8 cellular contexts compared by ENCODE assay signal in genomic region chr20:63216041-63216848, GRCh38. TPM values are rescaled to one million over a fixed set of nuclear protein-coding genes. Genes with fewer than 3 reads are reported as not detected.
DNase-seq lines count a peak whose midpoint lies in the region; ATAC-seq and FAIRE-seq lines count a peak whose summit lies in the region.

Gene YTHDF1 (minus strand): TSS chr20:63216131. CDS start chr20:63215892, 239 bp downstream.

- ATAC-seq in GM21381 (IDR thresholded peaks at IDR 0.05; ENCODE audit: unreplicated experiment), result peak; percentile 83
- peak; percentile 90 for ATAC-seq in effector memory CD8-positive, alpha-beta T cell (replicated peaks)

- peak within 1 kb of the TSS; percentile 79 to 85 for H3K27ac Mint-ChIP-seq in effector memory CD8-positive, alpha-beta T cell

- peak within 1 kb of the TSS; percentile 76 for H2AK5ac ChIP-seq in mesenchymal stem cell (ENCODE audit: low read length, severe bottlenecking)

- H3K23ac ChIP-seq in mesenchymal stem cell (ENCODE audit: low read length in 2 of 2), result peak within 1 kb of the TSS in 1 of 2 experiments; percentile 3

- DNase-seq in COR-L47 (lab: John Stamatoyannopoulos, UW) (peak; percentile 97), HTR-8/SVneo (ENCODE audit: insufficient read length, low spot score) (peak; percentile 100), NOMO-1 treated with DMSO at 0.1 percent for 48 hours (lab: John Stamatoyannopoulos, UW; ENCODE audit: unreplicated experiment) (peak; percentile 97), mesenchymal stem cell (peak; percentile 91)
- peak; percentile 90 to 91 for DNase-seq in activated CD8-positive, alpha-beta memory T cell treated with anti-CD3 and anti-CD28 coated beads for 4 hours (ENCODE audit: low read depth in 2 of 2)
- peak; percentile 91 to 94 (median 93) for DNase-seq in effector memory CD8-positive, alpha-beta T cell
- DNase-seq in stimulated activated CD8-positive, alpha-beta memory T cell treated with anti-CD3 and anti-CD28 coated beads, Interleukin-12 subunit alpha, Interleukin-12 subunit beta, amount 100 ng/mL, for 24 hours (ENCODE audit: extremely low read depth), result peak; percentile 87

- peaks cover 19 to 25% of the 10 kb centered on the region in 2 experiments for H3K27me3 ChIP-seq in mesenchymal stem cell (ENCODE audit: control insufficient read depth in 1 of 2, insufficient read depth in 1 of 2, low read length in 2 of 2)

- H2BK5ac ChIP-seq in mesenchymal stem cell (ENCODE audit: low read depth, low read length, poor library complexity, severe bottlenecking), result peak within 1 kb of the TSS; percentile 67

- no peaks in the 10 kb centered on the region for H3K9me3 Mint-ChIP-seq in effector memory CD8-positive, alpha-beta T cell

- H2AFZ ChIP-seq in mesenchymal stem cell (ENCODE audit: low read depth, low read length), result peak within 1 kb of the TSS; percentile 97

- H3K18ac ChIP-seq in mesenchymal stem cell (ENCODE audit: low read depth in 1 of 2, low read length in 2 of 2), result peak within 1 kb of the TSS; percentile 91 to 96

- peak within 1 kb of the TSS; percentile 87 to 91 for H3K4me3 ChIP-seq in mesenchymal stem cell (ENCODE audit: insufficient read depth in 1 of 2, low read depth in 1 of 2, low read length in 2 of 2)

- peaks cover 8 to 17% of the 10 kb centered on the region in 2 donors for H3K27me3 Mint-ChIP-seq in effector memory CD8-positive, alpha-beta T cell

- peak within 1 kb of the TSS; percentile 97 for H4K91ac ChIP-seq in mesenchymal stem cell (ENCODE audit: low read length)

- peak within 1 kb of the TSS; percentile 35 for H2BK15ac ChIP-seq in mesenchymal stem cell (ENCODE audit: low read depth, poor library complexity, severe bottlenecking)

- H3K79me1 ChIP-seq in mesenchymal stem cell (replicated peaks; ENCODE audit: low read length, poor library complexity, severe bottlenecking), result peaks cover 6% of the 10 kb centered on the region

- H4K8ac ChIP-seq in mesenchymal stem cell (ENCODE audit: low read length), result peak within 1 kb of the TSS; percentile 97

- H2BK120ac ChIP-seq in mesenchymal stem cell (ENCODE audit: low read depth, low read length), result peak within 1 kb of the TSS; percentile 94

- peaks cover 26% of the 10 kb centered on the region for H3K4me1 ChIP-seq in mesenchymal stem cell (ENCODE audit: control insufficient read depth, insufficient read depth, low read depth, low read length)

- peak within 1 kb of the TSS; percentile 92 for H3K9ac ChIP-seq in mesenchymal stem cell (ENCODE audit: low read length)

- peak within 1 kb of the TSS; percentile 91 for H3K4me3 Mint-ChIP-seq in effector memory CD8-positive, alpha-beta T cell

- peak; percentile 100 for FAIRE-seq in HTR-8/SVneo (lab: Jason Lieb, UNC)

- H3K27ac ChIP-seq in mesenchymal stem cell (ENCODE audit: low read length, poor library complexity, severe bottlenecking), result peak within 1 kb of the TSS; percentile 29

- H2BK12ac ChIP-seq in mesenchymal stem cell (ENCODE audit: low read length in 2 of 2), result peak within 1 kb of the TSS; percentile 38 to 40

- peaks cover 17 to 35% of the 10 kb centered on the region in 2 experiments for H3K36me3 ChIP-seq in mesenchymal stem cell (ENCODE audit: control insufficient read depth in 1 of 2, insufficient read depth in 2 of 2, low read depth in 1 of 2, low read length in 2 of 2)

- H3K4ac ChIP-seq in mesenchymal stem cell (ENCODE audit: low read depth in 1 of 2, low read length in 2 of 2), result peak within 1 kb of the TSS; percentile 90 to 95

- peaks cover 33 to 42% of the 10 kb centered on the region in 2 donors for H3K4me1 Mint-ChIP-seq in effector memory CD8-positive, alpha-beta T cell (ENCODE audit: low read depth in 2 of 2)

- peak within 1 kb of the TSS; percentile 91 for H3K4me2 ChIP-seq in mesenchymal stem cell (ENCODE audit: low read length, poor library complexity, severe bottlenecking)

- no peaks in the 10 kb centered on the region for H3K9me3 ChIP-seq in mesenchymal stem cell (ENCODE audit: control insufficient read depth, low read length)

- WGBS in mesenchymal stem cell, result 4% methylated on average over 70 of the region's 96 CpGs

- H3K14ac ChIP-seq in mesenchymal stem cell (ENCODE audit: low read length in 2 of 2), result peak within 1 kb of the TSS in 1 of 2 experiments; percentile 85

- H3K36me3 Mint-ChIP-seq in effector memory CD8-positive, alpha-beta T cell (ENCODE audit: insufficient read depth), result peaks cover 33% of the 10 kb centered on the region

RNA-seq across cellular contexts. Expression of gene YTHDF1, which starts in this region (rescaled TPM):
- 32.3 TPM for polyA plus RNA-seq in mesenchymal stem cell (2013, experiment 1 of 2)
- 32.4 TPM for polyA plus RNA-seq in mesenchymal stem cell (2013, experiment 2 of 2)

Comparison
In these comparisons a context has a peak if more than half of its experiments do, and no peak if none do; other contexts are left out.
1. Peak in every context shown above with its lines: DNase-seq, ATAC-seq, H3K4me3 ChIP-seq and H3K27ac ChIP-seq.